Comparison of ENCODE assay signal across 33 cellular contexts in the genomic region with DNA sequence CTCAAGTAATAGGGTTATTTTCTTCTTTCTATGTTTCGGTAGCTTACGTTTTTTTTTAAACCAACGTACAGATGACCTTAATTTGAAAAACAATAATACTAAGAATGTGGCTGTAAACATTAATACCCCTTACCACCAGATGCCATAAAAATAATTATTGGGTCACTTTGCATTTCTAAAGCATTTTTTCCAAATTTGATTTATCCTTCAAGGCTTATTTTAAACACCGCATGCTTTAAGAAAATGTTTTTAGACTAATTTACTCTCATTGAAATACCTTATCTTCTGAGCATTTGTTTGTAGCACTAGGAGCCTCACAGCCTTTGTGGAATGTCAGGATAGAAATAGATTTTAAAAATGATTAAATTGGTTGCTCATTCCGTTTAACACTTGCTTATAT. TPM values are rescaled to one million over a fixed set of nuclear protein-coding genes. Genes with fewer than 3 reads are reported as not detected.
DNase-seq lines count a peak whose midpoint lies in the region; ATAC-seq, FAIRE-seq and TF ChIP-seq lines count a peak whose summit lies in the region.
"Had no signal": no experiment of that assay in that cellular context is flagged by ENCODE, and none has a peak within 500 bp of the region (broad histone marks: within the 10 kb centered on the region; RNA-seq: fewer than 3 reads in every experiment).

No MANE protein-coding gene starts in this region.

- no peak overlapping the region for H3K4me3 Mint-ChIP-seq in astrocyte (ENCODE audit: unreplicated experiment)
- H3K4me3 Mint-ChIP-seq: B cell; CD14-positive monocyte; CD4-positive, alpha-beta memory T cell; CD4-positive, alpha-beta T cell; CD4-positive, CD25-positive, alpha-beta regulatory T cell; CD8-positive, alpha-beta memory T cell; CD8-positive, alpha-beta T cell had no signal

- H4K20me1 ChIP-seq in astrocyte (ENCODE audit: insufficient read depth, low read length) = no peaks in the 10 kb centered on the region
- H4K20me1 ChIP-seq: BLaER1; BLaER1 treated with 17β-estradiol and CSF1 and Interleukin-3, amounts not matched to agents 10 nM and 100 nM had no signal

- no peaks in the 10 kb centered on the region for H3K27me3 Mint-ChIP-seq in astrocyte (ENCODE audit: low read depth, unreplicated experiment)

- no peaks in the 10 kb centered on the region for H3K9me3 ChIP-seq in astrocyte (ENCODE audit: insufficient read depth, low read depth, low read length)
- H3K9me3 ChIP-seq: A549; BE2C; BLaER1; BLaER1 treated with 17β-estradiol and CSF1 and Interleukin-3, amounts not matched to agents 10 nM and 100 nM; Caco-2 had no signal

- H3K36me3 Mint-ChIP-seq in astrocyte (ENCODE audit: low read depth, unreplicated experiment) = no peaks in the 10 kb centered on the region
- H3K36me3 Mint-ChIP-seq: CD14-positive monocyte; CD4-positive, alpha-beta memory T cell; CD4-positive, CD25-positive, alpha-beta regulatory T cell; CD8-positive, alpha-beta memory T cell; CD8-positive, alpha-beta T cell had no signal

- H3K27me3 ChIP-seq in astrocyte (ENCODE audit: insufficient read depth, low read length) = no peaks in the 10 kb centered on the region
- H3K27me3 ChIP-seq: BE2C; BLaER1; BLaER1 treated with 17β-estradiol and CSF1 and Interleukin-3, amounts not matched to agents 10 nM and 100 nM had no signal

- H3K27ac ChIP-seq in VCaP = peak overlapping the region; percentile 88
- no peak overlapping the region for H3K27ac ChIP-seq in astrocyte (ENCODE audit: low read depth, low read length)
- H3K27ac ChIP-seq: 22Rv1; A549; BLaER1; BLaER1 treated with 17β-estradiol and CSF1 and Interleukin-3, amounts not matched to agents 10 nM and 100 nM; C4-2B had no signal

- TF ChIP-seq CTCF in VCaP (conservative IDR thresholded peaks at IDR 0.05) (no peak), astrocyte (IDR thresholded peaks at IDR 0.05; ENCODE audit: insufficient read depth, low read depth, low read length) (no peak)

- H3K9ac ChIP-seq in astrocyte (ENCODE audit: low read length) = no peak overlapping the region
- H3K9ac ChIP-seq: BLaER1; BLaER1 treated with 17β-estradiol and CSF1 and Interleukin-3, amounts not matched to agents 10 nM and 100 nM had no signal

- FAIRE-seq in astrocyte (lab: Jason Lieb, UNC) = peak; percentile 45
- FAIRE-seq: A204.1, A549, D721Med had no signal

- H2AFZ ChIP-seq in astrocyte (ENCODE audit: low read depth, low read length) = no peak overlapping the region

- no peak for ATAC-seq in HG03565 (IDR thresholded peaks at IDR 0.05; ENCODE audit: unreplicated experiment)
- ATAC-seq: A549; CD8-positive, alpha-beta T cell had no signal

- no peaks in the 10 kb centered on the region for H3K79me2 ChIP-seq in astrocyte (ENCODE audit: insufficient read depth, low read length)

- H3K9me3 Mint-ChIP-seq in astrocyte (ENCODE audit: unreplicated experiment) = peaks cover 2% of the 10 kb centered on the region
- H3K9me3 Mint-ChIP-seq: CD4-positive, alpha-beta memory T cell; CD4-positive, alpha-beta T cell; CD4-positive, CD25-positive, alpha-beta regulatory T cell; CD8-positive, alpha-beta memory T cell; CD8-positive, alpha-beta T cell had no signal

- no peaks in the 10 kb centered on the region for H3K36me3 ChIP-seq in astrocyte (ENCODE audit: insufficient read depth, low read length)
- H3K36me3 ChIP-seq: BE2C; BLaER1; BLaER1 treated with 17β-estradiol and CSF1 and Interleukin-3, amounts not matched to agents 10 nM and 100 nM had no signal

- H3K4me3 ChIP-seq in astrocyte (ENCODE audit: insufficient read depth, low read depth, low read length) = no peak overlapping the region
- H3K4me3 ChIP-seq: A549; BLaER1; BLaER1 treated with 17β-estradiol and CSF1 and Interleukin-3, amounts not matched to agents 10 nM and 100 nM had no signal

- DNase-seq in astrocyte (ENCODE audit: low read depth) = no peak
- DNase-seq in activated CD4-positive, alpha-beta T cell treated with anti-CD3 and anti-CD28 coated beads, Interleukin-2, amount 50 U/mL, for 1 hour = no peak
- DNase-seq: 8988T; ACHN; AML-193; BE2C; C1 segment of cervical spinal cord; Caco-2; Calu3; CD4-positive, alpha-beta memory T cell; CD4-positive, alpha-beta T cell; CD4-positive, CD25-positive, alpha-beta regulatory T cell; CD8-positive, alpha-beta memory T cell; CD8-positive, alpha-beta T cell; COR-L47; DMS 273 treated with DMSO at 0.1 percent for 48 hours; DMS153; DMS53; DMS79; DMS79 treated with DMSO at 0.1 percent for 48 hours; DND-41; EL had no signal

- H3K4me1 Mint-ChIP-seq in astrocyte (ENCODE audit: low read depth, unreplicated experiment) = peaks cover 11% of the 10 kb centered on the region

- peaks cover 17% of the 10 kb centered on the region for H3K4me1 ChIP-seq in astrocyte (ENCODE audit: insufficient read depth, low read length)
- H3K4me1 ChIP-seq: A549, Caco-2 had no signal

- H3K4me2 ChIP-seq in astrocyte (ENCODE audit: low read length) = no peak overlapping the region
- H3K4me2 ChIP-seq: A549; BLaER1; BLaER1 treated with 17β-estradiol and CSF1 and Interleukin-3, amounts not matched to agents 10 nM and 100 nM had no signal

- no peak overlapping the region for H3K27ac Mint-ChIP-seq in astrocyte (ENCODE audit: unreplicated experiment)
- H3K27ac Mint-ChIP-seq: B cell; CD14-positive monocyte; CD4-positive, alpha-beta memory T cell; CD4-positive, alpha-beta T cell; CD4-positive, CD25-positive, alpha-beta regulatory T cell; CD8-positive, alpha-beta memory T cell; CD8-positive, alpha-beta T cell had no signal

RNA-seq across cellular contexts. Expression of gene APBA1, which starts 5.8 kb away (rescaled TPM):
- 4.5 and 5.9 TPM in 2 replicates for total RNA-seq in astrocyte
